ENCODE assay signal across 38 cellular contexts in the genomic region with DNA sequence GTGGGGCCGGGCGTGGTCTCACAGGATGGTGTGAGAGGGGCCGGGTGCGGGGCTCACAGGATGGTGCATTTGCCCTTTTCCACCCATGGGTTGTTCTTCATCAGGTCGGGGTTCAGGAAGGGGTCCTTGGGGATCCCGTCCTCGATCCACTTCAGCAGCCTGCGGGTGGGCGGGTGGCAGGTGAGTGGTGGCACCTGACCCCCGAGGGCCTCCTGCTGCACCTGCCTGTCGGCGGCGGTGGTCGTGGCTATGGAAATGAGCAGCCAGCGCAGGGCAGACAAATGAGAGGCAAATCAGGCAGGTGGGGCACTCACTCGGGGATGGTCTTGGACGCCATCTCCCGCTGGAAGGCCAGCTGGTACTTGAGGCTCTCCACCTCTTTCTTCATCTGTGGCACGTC. TPM values are rescaled to one million over a fixed set of nuclear protein-coding genes. Genes with fewer than 3 reads are reported as not detected.
"Had no signal": no experiment of that assay in that cellular context is flagged by ENCODE, and none has a peak within 500 bp of the region (broad histone marks: within the 10 kb centered on the region; RNA-seq: fewer than 3 reads in every experiment).

No MANE protein-coding gene starts in this region.

- FAIRE-seq: colon had no signal

- H3K9me3 Mint-ChIP-seq: activated CD4-positive, alpha-beta memory T cell treated with anti-CD3 and anti-CD28 coated beads for 36 hours; activated CD4-positive, alpha-beta T cell treated with anti-CD3 and anti-CD28 coated beads, Interleukin-2, amount 10 ng/mL, durations not matched to agents 24 days and 14 days; activated naive CD4-positive, alpha-beta T cell treated with anti-CD3 and anti-CD28 coated beads for 36 hours; activated naive CD4-positive, alpha-beta T cell treated with anti-CD3 and anti-CD28 coated beads, Interleukin-2, amount 50 U/mL, for 24 hours; activated naive CD8-positive, alpha-beta T cell treated with anti-CD3 and anti-CD28 coated beads for 36 hours; activated naive CD8-positive, alpha-beta T cell treated with anti-CD3 and anti-CD28 coated beads, Interleukin-2, amount 50 U/mL, for 24 hours; activated T-helper 1 cell treated with anti-CD3 and anti-CD28 coated beads, Interleukin-12 subunit alpha, Interleukin-12 subunit beta, Interleukin-2, Interleukin-4 antibody, amounts not matched to agents 30 ng/mL and 10 ng/mL and 1 ng/mL, durations not matched to agents 14 hours and 24 hours and 36 hours; activated T-helper 2 cell treated with anti-CD3 and anti-CD28 coated beads, Interferon-gamma antibody, Interleukin-2, Interleukin-4, amounts not matched to agents 10 μg/mL and 5 μg/mL and 100 μg/mL, durations not matched to agents 14 hours and 24 hours and 36 hours; effector memory CD8-positive, alpha-beta T cell; T-helper 2 cell treated with Interferon-gamma antibody and Interleukin-4, amounts not matched to agents 5 μg/mL and 100 μg/mL, for 36 hours had no signal

- H3K4me1 Mint-ChIP-seq: activated CD8-positive, alpha-beta memory T cell treated with anti-CD3 and anti-CD28 coated beads, Interleukin-2, amount 10 ng/mL, durations not matched to agents 7 days and 5 days; activated naive CD4-positive, alpha-beta T cell treated with anti-CD3 and anti-CD28 coated beads, Interleukin-2, amount 50 U/mL, for 24 hours; activated naive CD8-positive, alpha-beta T cell treated with anti-CD3 and anti-CD28 coated beads, Interleukin-2, amount 50 U/mL, for 24 hours had no signal

- H3K27ac Mint-ChIP-seq: activated CD4-positive, alpha-beta memory T cell treated with anti-CD3 and anti-CD28 coated beads for 36 hours; activated CD4-positive, alpha-beta T cell treated with anti-CD3 and anti-CD28 coated beads for 36 hours; activated CD4-positive, alpha-beta T cell treated with anti-CD3 and anti-CD28 coated beads, Interleukin-2, amount 10 ng/mL, durations not matched to agents 24 days and 14 days; activated CD8-positive, alpha-beta memory T cell treated with anti-CD3 and anti-CD28 coated beads, Interleukin-2, amount 10 ng/mL, durations not matched to agents 7 days and 5 days; activated CD8-positive, alpha-beta T cell treated with anti-CD3 and anti-CD28 coated beads, Interleukin-2, amount 10 ng/mL, durations not matched to agents 7 days and 5 days; activated naive CD4-positive, alpha-beta T cell treated with anti-CD3 and anti-CD28 coated beads for 36 hours; activated naive CD4-positive, alpha-beta T cell treated with anti-CD3 and anti-CD28 coated beads, Interleukin-2, amount 50 U/mL, for 24 hours; activated naive CD8-positive, alpha-beta T cell treated with anti-CD3 and anti-CD28 coated beads for 36 hours; activated naive CD8-positive, alpha-beta T cell treated with anti-CD3 and anti-CD28 coated beads, Interleukin-2, amount 50 U/mL, for 24 hours; activated T-helper 1 cell treated with anti-CD3 and anti-CD28 coated beads, Interleukin-12 subunit alpha, Interleukin-12 subunit beta, Interleukin-2, Interleukin-4 antibody, amounts not matched to agents 30 ng/mL and 10 ng/mL and 1 ng/mL, durations not matched to agents 14 hours and 24 hours and 36 hours; activated T-helper 2 cell treated with anti-CD3 and anti-CD28 coated beads, Interferon-gamma antibody, Interleukin-2, Interleukin-4, amounts not matched to agents 10 μg/mL and 5 μg/mL and 100 μg/mL, durations not matched to agents 14 hours and 24 hours and 36 hours; effector memory CD8-positive, alpha-beta T cell; T-helper 17 cell; T-helper 2 cell treated with Interferon-gamma antibody and Interleukin-4, amounts not matched to agents 5 μg/mL and 100 μg/mL, for 36 hours had no signal

- H3K4me3 Mint-ChIP-seq: activated CD4-positive, alpha-beta memory T cell treated with anti-CD3 and anti-CD28 coated beads for 36 hours; activated CD4-positive, alpha-beta T cell treated with anti-CD3 and anti-CD28 coated beads for 36 hours; activated CD4-positive, alpha-beta T cell treated with anti-CD3 and anti-CD28 coated beads, Interleukin-2, amount 10 ng/mL, durations not matched to agents 24 days and 14 days; activated CD8-positive, alpha-beta memory T cell treated with anti-CD3 and anti-CD28 coated beads, Interleukin-2, amount 10 ng/mL, durations not matched to agents 7 days and 5 days; activated CD8-positive, alpha-beta T cell treated with anti-CD3 and anti-CD28 coated beads, Interleukin-2, amount 10 ng/mL, durations not matched to agents 7 days and 5 days; activated naive CD4-positive, alpha-beta T cell treated with anti-CD3 and anti-CD28 coated beads for 36 hours; activated naive CD4-positive, alpha-beta T cell treated with anti-CD3 and anti-CD28 coated beads, Interleukin-2, amount 50 U/mL, for 24 hours; activated naive CD8-positive, alpha-beta T cell treated with anti-CD3 and anti-CD28 coated beads for 36 hours; activated naive CD8-positive, alpha-beta T cell treated with anti-CD3 and anti-CD28 coated beads, Interleukin-2, amount 50 U/mL, for 24 hours; activated T-helper 1 cell treated with anti-CD3 and anti-CD28 coated beads, Interleukin-12 subunit alpha, Interleukin-12 subunit beta, Interleukin-2, Interleukin-4 antibody, amounts not matched to agents 30 ng/mL and 10 ng/mL and 1 ng/mL, durations not matched to agents 14 hours and 24 hours and 36 hours; effector memory CD8-positive, alpha-beta T cell; T-helper 17 cell; T-helper 2 cell treated with Interferon-gamma antibody and Interleukin-4, amounts not matched to agents 5 μg/mL and 100 μg/mL, for 36 hours had no signal

- H3K4me3 ChIP-seq: adrenal gland, body of pancreas, esophagus muscularis mucosa, gastroesophageal sphincter, heart right ventricle had no signal

- H3K4me1 ChIP-seq: adrenal gland, body of pancreas, gastroesophageal sphincter had no signal

- H3K27ac ChIP-seq: adrenal gland, body of pancreas, esophagus muscularis mucosa, gastroesophageal sphincter, heart right ventricle had no signal

- DNase-seq: activated CD4-positive, alpha-beta memory T cell treated with anti-CD3 and anti-CD28 coated beads for 36 hours; activated CD4-positive, alpha-beta T cell treated with anti-CD3 and anti-CD28 coated beads for 36 hours; activated CD4-positive, alpha-beta T cell treated with anti-CD3 and anti-CD28 coated beads, Interleukin-2, amount 10 ng/mL, durations not matched to agents 24 days and 14 days; activated CD4-positive, CD25-positive, alpha-beta regulatory T cell; activated CD4-positive, CD25-positive, alpha-beta regulatory T cell treated with anti-CD3 and anti-CD28 coated beads, Interleukin-2, amount 50 U/mL, for 72 hours; activated CD8-positive, alpha-beta memory T cell treated with anti-CD3 and anti-CD28 coated beads, Interleukin-2, amount 10 ng/mL, durations not matched to agents 7 days and 5 days; activated CD8-positive, alpha-beta memory T cell treated with anti-CD3 and anti-CD28 coated beads, Interleukin-2, amount 50 U/mL, for 4 hours; activated CD8-positive, alpha-beta T cell treated with anti-CD3 and anti-CD28 coated beads, Interleukin-2, amount 10 ng/mL, durations not matched to agents 7 days and 5 days; activated effector memory CD4-positive, alpha-beta T cell treated with anti-CD3 and anti-CD28 coated beads, Interleukin-2, amount 50 U/mL, for 16 hours; activated naive CD4-positive, alpha-beta T cell treated with anti-CD3 and anti-CD28 coated beads for 36 hours; activated naive CD8-positive, alpha-beta T cell treated with anti-CD3 and anti-CD28 coated beads for 36 hours; activated naive CD8-positive, alpha-beta T cell treated with anti-CD3 and anti-CD28 coated beads, Interleukin-2, amount 50 U/mL, for 24 hours; activated T-cell treated with anti-CD3 and anti-CD28 coated beads, Interleukin-2, amount 50 U/mL, for 1 hour; activated T-cell treated with anti-CD3 and anti-CD28 coated beads, Interleukin-2, amount 50 U/mL, for 48 hours; adrenal gland; amygdala; aorta; body of pancreas; caudate nucleus; cortex of kidney; dermis blood vessel endothelial cell; effector CD4-positive, alpha-beta T cell; effector memory CD8-positive, alpha-beta T cell; erythroblast; foreskin melanocyte; heart right ventricle; T-helper 17 cell; T1000 had no signal

- H3K9me3 ChIP-seq: adrenal gland, body of pancreas, esophagus muscularis mucosa, gastroesophageal sphincter, heart right ventricle had no signal

- ATAC-seq: activated CD4-positive, alpha-beta T cell treated with anti-CD3 and anti-CD28 coated beads for 36 hours; activated CD8-positive, alpha-beta T cell treated with anti-CD3 and anti-CD28 coated beads, Interleukin-2, amount 10 ng/mL, durations not matched to agents 7 days and 5 days; activated naive CD8-positive, alpha-beta T cell treated with anti-CD3 and anti-CD28 coated beads, Interleukin-2, amount 50 U/mL, for 24 hours; body of pancreas; effector memory CD8-positive, alpha-beta T cell; gastroesophageal sphincter; heart right ventricle; T-helper 17 cell had no signal

- H3K36me3 ChIP-seq: adrenal gland had no signal

- H3K27me3 Mint-ChIP-seq: activated CD4-positive, alpha-beta T cell treated with anti-CD3 and anti-CD28 coated beads, Interleukin-2, amount 10 ng/mL, durations not matched to agents 24 days and 14 days had no signal

- H3K36me3 Mint-ChIP-seq: activated naive CD4-positive, alpha-beta T cell treated with anti-CD3 and anti-CD28 coated beads, Interleukin-2, amount 50 U/mL, for 24 hours had no signal

RNA-seq across cellular contexts. Expression of gene GNG13, which starts 1.9 kb away (rescaled TPM):
- total RNA-seq: activated CD4-positive, alpha-beta memory T cell treated with anti-CD3 and anti-CD28 coated beads for 36 hours; activated CD4-positive, alpha-beta T cell treated with anti-CD3 and anti-CD28 coated beads for 36 hours; activated CD4-positive, alpha-beta T cell treated with anti-CD3 and anti-CD28 coated beads, Interleukin-2, amount 10 ng/mL, durations not matched to agents 24 days and 14 days; activated CD8-positive, alpha-beta memory T cell treated with anti-CD3 and anti-CD28 coated beads for 36 hours; activated CD8-positive, alpha-beta memory T cell treated with anti-CD3 and anti-CD28 coated beads, Interleukin-2, amount 10 ng/mL, durations not matched to agents 7 days and 5 days; activated CD8-positive, alpha-beta T cell treated with anti-CD3 and anti-CD28 coated beads, Interleukin-2, amount 10 ng/mL, durations not matched to agents 7 days and 5 days; activated naive CD4-positive, alpha-beta T cell treated with anti-CD3 and anti-CD28 coated beads for 36 hours; activated naive CD8-positive, alpha-beta T cell treated with anti-CD3 and anti-CD28 coated beads for 36 hours; activated T-helper 1 cell treated with anti-CD3 and anti-CD28 coated beads, Interleukin-12 subunit alpha, Interleukin-12 subunit beta, Interleukin-2, Interleukin-4 antibody, amounts not matched to agents 30 ng/mL and 10 ng/mL and 1 ng/mL, durations not matched to agents 14 hours and 24 hours and 36 hours; activated T-helper 2 cell treated with anti-CD3 and anti-CD28 coated beads, Interferon-gamma antibody, Interleukin-2, Interleukin-4, amounts not matched to agents 10 μg/mL and 5 μg/mL and 100 μg/mL, durations not matched to agents 14 hours and 24 hours and 36 hours; adrenal gland; aorta; body of pancreas; chondrocyte; dermis blood vessel endothelial cell; esophagus muscularis mucosa; gastroesophageal sphincter; glomerular endothelial cell; heart right ventricle; T-helper 17 cell had no signal
- polyA plus RNA-seq: adrenal gland, aorta, heart right ventricle had no signal

RNA-seq across cellular contexts. Expression of gene MSLN, which starts 38.1 kb away (rescaled TPM):
- total RNA-seq: activated CD4-positive, alpha-beta memory T cell treated with anti-CD3 and anti-CD28 coated beads for 36 hours; activated CD4-positive, alpha-beta T cell treated with anti-CD3 and anti-CD28 coated beads for 36 hours; activated CD4-positive, alpha-beta T cell treated with anti-CD3 and anti-CD28 coated beads, Interleukin-2, amount 10 ng/mL, durations not matched to agents 24 days and 14 days; activated CD8-positive, alpha-beta memory T cell treated with anti-CD3 and anti-CD28 coated beads for 36 hours; activated CD8-positive, alpha-beta memory T cell treated with anti-CD3 and anti-CD28 coated beads, Interleukin-2, amount 10 ng/mL, durations not matched to agents 7 days and 5 days; activated CD8-positive, alpha-beta T cell treated with anti-CD3 and anti-CD28 coated beads, Interleukin-2, amount 10 ng/mL, durations not matched to agents 7 days and 5 days; activated naive CD4-positive, alpha-beta T cell treated with anti-CD3 and anti-CD28 coated beads for 36 hours; activated naive CD8-positive, alpha-beta T cell treated with anti-CD3 and anti-CD28 coated beads for 36 hours; activated T-helper 1 cell treated with anti-CD3 and anti-CD28 coated beads, Interleukin-12 subunit alpha, Interleukin-12 subunit beta, Interleukin-2, Interleukin-4 antibody, amounts not matched to agents 30 ng/mL and 10 ng/mL and 1 ng/mL, durations not matched to agents 14 hours and 24 hours and 36 hours; activated T-helper 2 cell treated with anti-CD3 and anti-CD28 coated beads, Interferon-gamma antibody, Interleukin-2, Interleukin-4, amounts not matched to agents 10 μg/mL and 5 μg/mL and 100 μg/mL, durations not matched to agents 14 hours and 24 hours and 36 hours; chondrocyte; dermis blood vessel endothelial cell; T-helper 17 cell had no signal
